In genomic region chr2:215917953-215918620, GRCh38 we compare ENCODE assay signal across 8 cellular contexts.
DNase-seq lines count a peak whose midpoint lies in the region; ATAC-seq lines count a peak whose summit lies in the region.

No MANE protein-coding gene starts in this region.

- ATAC-seq in GM19372 (IDR thresholded peaks at IDR 0.05; ENCODE audit: low read depth, unreplicated experiment): peak; percentile 69
- ATAC-seq in HG03159 (IDR thresholded peaks at IDR 0.05; ENCODE audit: unreplicated experiment): peak; percentile 81

- peak; percentile 56 for DNase-seq in AG20443 (ENCODE audit: low spot score)
- peak; percentile 55 for DNase-seq in astrocyte of the hippocampus (ENCODE audit: low read depth, low spot score)
- DNase-seq in renal cortical epithelial cell (ENCODE audit: low read depth): peak; percentile 95
- DNase-seq in HPDE6-E6E7 (ENCODE audit: extremely low spot score): no peak
- no peak for DNase-seq in NCI-H82 treated with DMSO at 0.1 percent for 48 hours (lab: John Stamatoyannopoulos, UW; ENCODE audit: unreplicated experiment)
- DNase-seq in stimulated activated CD4-positive, alpha-beta T cell treated with anti-CD3 and anti-CD28 coated beads, Interleukin-2, amount 100 ng/mL, for 24 hours: no peak

Comparison
In these comparisons a context has a peak if more than half of its experiments do, and no peak if none do; other contexts are left out.
1. DNase-seq: peak in AG20443 (single experiment), astrocyte of the hippocampus (single experiment) and renal cortical epithelial cell (single experiment); none in HPDE6-E6E7 (single experiment), NCI-H82 treated with DMSO at 0.1 percent for 48 hours (single experiment) and stimulated activated CD4-positive, alpha-beta T cell treated with anti-CD3 and anti-CD28 coated beads, Interleukin-2, amount 100 ng/mL, for 24 hours (0 of 2).